8 cellular contexts compared by ENCODE assay signal in the genomic region with DNA sequence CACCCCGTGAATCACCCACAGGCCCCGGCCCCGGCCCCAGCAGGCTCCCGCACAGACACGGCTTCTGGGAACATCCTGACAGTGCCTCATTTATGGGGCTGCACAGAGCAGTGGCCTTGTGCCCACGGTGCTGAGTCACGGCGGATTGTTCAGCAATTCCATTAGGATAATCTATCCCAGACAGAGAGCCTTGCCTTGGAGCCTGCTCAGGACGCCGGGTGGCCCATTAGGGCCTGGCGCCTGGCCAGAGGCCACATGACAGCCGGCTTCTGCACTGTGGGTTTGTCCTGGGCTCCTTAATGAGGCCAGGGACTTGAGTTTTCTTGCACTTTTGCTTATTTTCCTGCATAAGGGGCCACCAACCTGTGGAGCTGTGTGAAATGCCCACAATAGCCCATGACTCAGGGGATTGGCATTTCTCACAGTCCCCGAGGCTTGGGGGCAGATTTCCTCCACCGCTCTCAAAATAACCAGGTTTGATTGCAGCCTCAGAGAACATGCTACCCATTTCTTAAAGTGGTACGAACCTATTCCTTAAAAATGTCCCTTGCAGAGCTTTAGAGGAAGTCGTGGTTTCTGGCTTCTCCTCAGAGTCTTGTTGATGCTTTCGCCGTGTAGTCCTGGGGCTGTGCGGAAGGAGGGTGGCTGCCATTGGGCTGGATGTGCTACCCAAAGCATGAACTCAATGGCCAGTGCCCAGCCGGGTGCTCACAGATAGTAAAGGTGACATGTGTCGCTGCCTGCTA. TPM values are rescaled to one million over a fixed set of nuclear protein-coding genes. Genes with fewer than 3 reads are reported as not detected.
A peak's percentile ranks its signal among the peaks of the same experiment; 100 is the strongest.
DNase-seq lines count a peak whose midpoint lies in the region; ATAC-seq and TF ChIP-seq lines count a peak whose summit lies in the region.

No MANE protein-coding gene starts in this region.

- H3K27me3 ChIP-seq in BE2C: no peaks in the 10 kb centered on the region

- H3K27me3 Mint-ChIP-seq in nephron (ENCODE audit: low read depth): no peaks in the 10 kb centered on the region

- peaks cover 34% of the 10 kb centered on the region for H3K4me1 ChIP-seq in BE2C

- H3K9me3 ChIP-seq in BE2C: no peaks in the 10 kb centered on the region

- DNase-seq in BE2C (peak; percentile 97), HuH-7.5 (ENCODE audit: low spot score) (peak; percentile 73), SKM-1 (lab: John Stamatoyannopoulos, UW; ENCODE audit: unreplicated experiment) (peak; percentile 73), fibroblast of mammary gland (ENCODE audit: low read depth) (peak; percentile 97), GM19238 (ENCODE audit: insufficient read length, low spot score) (no peak)

- peaks cover 55% of the 10 kb centered on the region for H3K36me3 ChIP-seq in BE2C

- peaks cover 2% of the 10 kb centered on the region for H3K36me3 Mint-ChIP-seq in nephron (ENCODE audit: low read depth)

- H3K4me3 Mint-ChIP-seq in nephron: peak overlapping the region; percentile 53 to 60 (median 56)

- ATAC-seq in GM21447 (IDR thresholded peaks at IDR 0.05; ENCODE audit: unreplicated experiment): no peak
- no peak for ATAC-seq in GM18498 (IDR thresholded peaks at IDR 0.05; ENCODE audit: unreplicated experiment)

- H3K27ac Mint-ChIP-seq in nephron: peak overlapping the region; percentile 74 to 84 (median 84)

- H3K4me3 ChIP-seq in BE2C (ENCODE audit: low read depth, low read length): peak overlapping the region; percentile 46
- peak overlapping the region; percentile 27 for H3K4me3 ChIP-seq in fibroblast of mammary gland (ENCODE audit: control insufficient read depth, low read depth, low read length)

- TF ChIP-seq CTCF in BE2C (IDR thresholded peaks at IDR 0.05; ENCODE audit: low read depth, low read length) (no peak), fibroblast of mammary gland (conservative IDR thresholded peaks at IDR 0.05; ENCODE audit: control insufficient read depth, insufficient read depth, low read depth, low read length) (no peak), nephron (IDR thresholded peaks at IDR 0.05; ENCODE audit: unreplicated experiment in 3 of 3) (no peak)

- peaks cover 33% of the 10 kb centered on the region for H3K4me1 Mint-ChIP-seq in nephron

- H3K9me3 Mint-ChIP-seq in nephron: no peaks in the 10 kb centered on the region

RNA-seq across cellular contexts. Expression of gene SYNM, which starts 19.0 kb away (rescaled TPM):
- 11.4 TPM for polyA plus RNA-seq in BE2C (2012; ENCODE audit: insufficient read depth, insufficient read length, low read depth)
